In the genomic region with DNA sequence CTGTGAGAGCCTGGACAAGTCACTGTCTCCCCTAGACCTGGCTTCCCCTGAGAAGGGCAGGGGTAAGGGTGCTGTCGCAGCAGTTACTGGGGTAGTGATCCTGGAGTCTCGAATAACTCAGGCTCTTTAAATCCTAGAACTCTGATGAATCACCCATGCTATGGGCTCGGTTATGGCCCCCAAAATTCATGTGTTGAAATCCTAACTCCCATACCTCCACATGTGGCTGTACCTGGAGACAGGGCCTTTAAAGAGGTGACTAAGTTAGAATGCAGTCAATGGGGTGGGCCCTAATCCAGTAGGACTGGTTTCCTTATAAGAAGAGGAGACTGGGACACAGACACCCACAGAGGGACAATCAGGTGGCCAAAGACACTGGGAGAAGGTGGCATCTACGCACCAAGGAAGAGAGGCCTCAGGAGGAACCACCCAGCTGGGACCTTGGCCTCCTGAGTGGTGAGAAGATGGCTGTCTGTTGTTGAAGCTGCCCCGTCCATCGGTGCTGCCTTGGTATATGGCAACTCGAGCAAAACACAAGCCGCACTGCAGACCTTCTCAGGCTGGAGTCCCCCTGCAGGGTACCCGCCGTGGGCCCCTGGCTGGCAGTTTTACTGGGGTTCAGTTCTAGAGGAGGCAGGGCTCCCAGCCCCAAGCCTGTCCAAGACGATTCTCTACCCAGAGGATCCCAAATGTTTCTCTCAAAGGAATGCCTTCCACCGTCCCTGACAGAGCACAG, we compare ENCODE assay signal across 16 cellular contexts. TPM values are rescaled to one million over a fixed set of nuclear protein-coding genes. Genes with fewer than 3 reads are reported as not detected.
A peak's percentile ranks its signal among the peaks of the same experiment; 100 is the strongest.
DNase-seq lines count a peak whose midpoint lies in the region; ATAC-seq, FAIRE-seq and TF ChIP-seq lines count a peak whose summit lies in the region.
"Had no signal": no experiment of that assay in that cellular context is flagged by ENCODE, and none has a peak within 500 bp of the region (broad histone marks: within the 10 kb centered on the region; RNA-seq: fewer than 3 reads in every experiment).

No MANE protein-coding gene starts in this region.

- H3K4me3 ChIP-seq in liver (ENCODE audit: low read depth in 1 of 3, low read length in 3 of 3) (no peak overlapping the region), HepG2 (replicated peaks in 1 of 3; ENCODE audit: insufficient read depth in 1 of 3, low read depth in 2 of 3, low read length in 3 of 3) (no peak overlapping the region), osteoblast (ENCODE audit: insufficient read depth, low read length) (no peak overlapping the region)

- H3K9me3 ChIP-seq in liver (ENCODE audit: control insufficient read depth in 4 of 4, low read length in 3 of 4): no peaks in the 10 kb centered on the region
- no peaks in the 10 kb centered on the region for H3K9me3 ChIP-seq in HepG2 (ENCODE audit: low read length)
- H3K9me3 ChIP-seq in osteoblast (ENCODE audit: low read depth, low read length): no peaks in the 10 kb centered on the region

- H3K9ac ChIP-seq in liver (ENCODE audit: low read depth in 1 of 2, low read length in 2 of 2) (no peak overlapping the region), HepG2 (ENCODE audit: insufficient read depth, low read depth, low read length) (no peak overlapping the region)

- no TSS peak for BruUV-seq in HepG2 (replicated peaks; lab: Mats Ljungman, UMichigan)

- CTCF ChIA-PET in HepG2 (lab: Yijun Ruan, JAX; ENCODE audit: low intra/inter-chr PET ratio, low total read pairs): no interaction called here

- in situ Hi-C loops in HepG2 (cut with HindIII; ENCODE audit: extremely low pct_ligation_motif_present, low pct_unique_long_range_greater_than_20kb): no loop called here

- POLR2A ChIA-PET in HepG2 (lab: Yijun Ruan, JAX): no interaction called here

- TF ChIP-seq POLR2A in HepG2 (IDR thresholded peaks at IDR 0.05; ENCODE audit: insufficient read depth in 1 of 2, low read depth in 2 of 2, low read length in 2 of 2): no peak

- H3K79me2 ChIP-seq in HepG2 (ENCODE audit: insufficient read depth, low read length) (no peaks in the 10 kb centered on the region), osteoblast (ENCODE audit: insufficient read depth, low read length) (no peaks in the 10 kb centered on the region)

- H2AFZ ChIP-seq in HepG2 (ENCODE audit: low read length): no peak overlapping the region
- H2AFZ ChIP-seq in osteoblast (ENCODE audit: low read length): no peak overlapping the region

- peak overlapping the region; percentile 6 to 46 for H3K27ac ChIP-seq in liver (ENCODE audit: low read depth in 1 of 2, low read length in 2 of 2)
- H3K27ac ChIP-seq in HepG2 (ENCODE audit: extremely low read length, insufficient read depth, low read length): no peak overlapping the region
- peak overlapping the region; percentile 18 for H3K27ac ChIP-seq in foreskin keratinocyte
- peak overlapping the region; percentile 91 for H3K27ac ChIP-seq in osteoblast (ENCODE audit: low read depth, low read length)

- ATAC-seq in HepG2 (no peak), foreskin keratinocyte (peak; percentile 48), GM18873 (IDR thresholded peaks at IDR 0.05; ENCODE audit: low FRiP score, unreplicated experiment) (no peak), HG03439 (IDR thresholded peaks at IDR 0.05; ENCODE audit: unreplicated experiment) (no peak), HG02884 (IDR thresholded peaks at IDR 0.05; ENCODE audit: unreplicated experiment) (no peak)
- ATAC-seq: activated CD8-positive, alpha-beta T cell treated with anti-CD3 and anti-CD28 coated beads, Interleukin-2, amount 10 ng/mL, durations not matched to agents 7 days and 5 days had no signal

- H3K4me2 ChIP-seq in HepG2 (ENCODE audit: low read depth, low read length) (no peak overlapping the region), osteoblast (ENCODE audit: insufficient read depth, low read length) (peak overlapping the region; percentile 37)

- H3K4me1 ChIP-seq in liver (ENCODE audit: control insufficient read depth in 4 of 4, insufficient read depth in 4 of 4, low read length in 3 of 4) (no peaks in the 10 kb centered on the region), HepG2 (ENCODE audit: insufficient read depth, low read length) (no peaks in the 10 kb centered on the region), foreskin keratinocyte (peaks cover 17% of the 10 kb centered on the region), osteoblast (ENCODE audit: insufficient read depth, low read length) (peaks cover 46% of the 10 kb centered on the region)

- DNase-seq in HepG2 (ENCODE audit: low spot score) (no peak), foreskin keratinocyte (peak; percentile 54 to 80), osteoblast (ENCODE audit: insufficient read length, low spot score, missing footprints) (peak; percentile 83), NCI-H1092 treated with DMSO at 0.1 percent for 48 hours (lab: John Stamatoyannopoulos, UW) (no peak)
- DNase-seq: activated CD8-positive, alpha-beta T cell treated with anti-CD3 and anti-CD28 coated beads, Interleukin-2, amount 10 ng/mL, durations not matched to agents 7 days and 5 days; Karpas-422; NCI-H1436 treated with DMSO at 0.1 percent for 48 hours; NCI-H345 had no signal

- intact Hi-C loops in HepG2 (cut with micrococcal nuclease; ENCODE audit: unreplicated experiment): no loop called here

- TF ChIP-seq EP300 in HepG2 (IDR thresholded peaks at IDR 0.05; ENCODE audit: low read depth in 2 of 2, low read length in 2 of 2) (no peak), HepG2 (CRISPR knock-in tag; IDR thresholded peaks at IDR 0.05; ENCODE audit: borderline replicate concordance) (no peak)

- TF ChIP-seq RAD21 in liver (IDR thresholded peaks at IDR 0.05): no peak
- no peak for TF ChIP-seq RAD21 in HepG2 (CRISPR knock-in tag; IDR thresholded peaks at IDR 0.05)

- no peaks in the 10 kb centered on the region for H3K36me3 ChIP-seq in liver (ENCODE audit: control insufficient read depth in 4 of 4, insufficient read depth in 3 of 4, low read depth in 1 of 4, low read length in 3 of 4)
- H3K36me3 ChIP-seq in HepG2 (replicated peaks in 1 of 2; ENCODE audit: control insufficient read depth in 1 of 2, insufficient read depth in 2 of 2, low read length in 2 of 2): no peaks in the 10 kb centered on the region
- H3K36me3 ChIP-seq in osteoblast (ENCODE audit: insufficient read depth, low read length): no peaks in the 10 kb centered on the region

- H4K20me1 ChIP-seq in HepG2 (ENCODE audit: insufficient read depth, low read length) (no peaks in the 10 kb centered on the region), osteoblast (ENCODE audit: insufficient read depth, low read length) (no peaks in the 10 kb centered on the region)

- no peak for TF ChIP-seq CTCF in liver (IDR thresholded peaks at IDR 0.05; ENCODE audit: low read depth, low read length, missing input control)
- TF ChIP-seq CTCF in HepG2 (CRISPR knock-in tag; IDR thresholded peaks at IDR 0.05): no peak
- no peak for TF ChIP-seq CTCF in foreskin keratinocyte (conservative IDR thresholded peaks at IDR 0.05)
- no peak for TF ChIP-seq CTCF in osteoblast (IDR thresholded peaks at IDR 0.05; ENCODE audit: extremely low read depth, low read depth, low read length)

- H3K27me3 ChIP-seq in liver (ENCODE audit: control insufficient read depth in 4 of 4, insufficient read depth in 4 of 4, low read length in 3 of 4): no peaks in the 10 kb centered on the region
- peaks cover 9 to 68% of the 10 kb centered on the region in 2 experiments; a peak in 4 of 5 replicates for H3K27me3 ChIP-seq in HepG2 (ENCODE audit: control insufficient read depth in 1 of 2, insufficient read depth in 2 of 2, low read length in 2 of 2)
- peaks cover 31% of the 10 kb centered on the region for H3K27me3 ChIP-seq in foreskin keratinocyte
- no peaks in the 10 kb centered on the region for H3K27me3 ChIP-seq in osteoblast (ENCODE audit: insufficient read depth, low read length)

- WGBS in liver: 87% methylated on average over 12 of the region's 12 CpGs
- WGBS in HepG2 (ENCODE audit: low lambda C conversion rate): 0% methylated on average over 3 of the region's 12 CpGs

- no peak for FAIRE-seq in HepG2 (lab: Jason Lieb, UNC)
- FAIRE-seq: GM12892 had no signal

TF ChIP-seq in liver, 16 proteins besides CTCF, POLR2A, EP300 and RAD21:
- TF ChIP-seq FOXA1 (IDR thresholded peaks at IDR 0.05) (no peak), EGR1 (IDR thresholded peaks at IDR 0.05; ENCODE audit: low read depth in 2 of 2) (no peak), SP1 (IDR thresholded peaks at IDR 0.05) (no peak)

TF ChIP-seq in HepG2, 621 proteins besides CTCF, POLR2A, EP300 and RAD21 (continues in another document):
- TF ChIP-seq ETV6 (CRISPR knock-in tag; conservative IDR thresholded peaks at IDR 0.05): no peak

RNA-seq across cellular contexts. Expression of a gene that starts 48.8 kb away (rescaled TPM):
- total RNA-seq in liver (under 1 TPM; 0.09 to 0.17 TPM), HepG2 (2016; rRNA removed; fragmentation: Illumina TruSeq; extraction: Trizol) (not detected in 2 replicates), foreskin keratinocyte (0.03 TPM in 1 of 2 replicates, not detected in the other), osteoblast (52.5 and 57.2 TPM in 2 replicates)
- polyA plus RNA-seq in liver (under 1 TPM; 0.07 to 0.16 TPM), HepG2 (2011; rRNA removed) (not detected in 2 replicates), foreskin keratinocyte (0.01 TPM in 1 of 2 replicates, not detected in the other)
- total RNA-seq in HepG2 (2016; cell fraction: cytosol; rRNA removed; fragmentation: Illumina TruSeq; extraction: Trizol; ENCODE audit: low read depth): not detected in 2 replicates
- total RNA-seq in HepG2 (2016; cell fraction: insoluble cytoplasmic fraction; rRNA removed; fragmentation: Illumina TruSeq; extraction: Trizol): not detected in 2 replicates
- total RNA-seq in HepG2 (2016; cell fraction: membrane; rRNA removed; fragmentation: Illumina TruSeq; extraction: Trizol): not detected in 2 replicates
- not detected in 2 replicates for total RNA-seq in HepG2 (2016; cell fraction: nucleus; rRNA removed; fragmentation: Illumina TruSeq; extraction: Trizol)
- polyA plus RNA-seq in HepG2 (2011; cell fraction: cytosol; rRNA removed): not detected in 2 replicates
- not detected in 2 replicates for polyA plus RNA-seq in HepG2 (2011; cell fraction: nucleus; rRNA removed)
- not detected in 2 replicates for polyA plus RNA-seq in HepG2 (2012)
- polyA plus RNA-seq in HepG2 (2016; cell fraction: cytosol; fragmentation: Illumina TruSeq; extraction: Trizol; ENCODE audit: low read depth): not detected in 2 replicates
- polyA plus RNA-seq in HepG2 (2016; cell fraction: insoluble cytoplasmic fraction; fragmentation: Illumina TruSeq; extraction: Trizol; ENCODE audit: low read depth): not detected in 2 replicates
- polyA plus RNA-seq in HepG2 (2016; cell fraction: membrane; fragmentation: Illumina TruSeq; extraction: Trizol; ENCODE audit: low read depth): not detected in 2 replicates
- not detected in 2 replicates for polyA plus RNA-seq in HepG2 (2016; cell fraction: nucleus; fragmentation: Illumina TruSeq; extraction: Trizol; ENCODE audit: insufficient read depth, low read depth)
- polyA minus RNA-seq in HepG2 (2011; rRNA and poly(A)+ RNA removed; ENCODE audit: low replicate concordance): 0.04 and 16.2 TPM in 2 replicates
- polyA minus RNA-seq in HepG2 (2011; cell fraction: cytosol; rRNA and poly(A)+ RNA removed): 0.09 TPM in 1 of 2 replicates, not detected in the other
- polyA minus RNA-seq in HepG2 (2011; cell fraction: nucleus; rRNA and poly(A)+ RNA removed): not detected in 2 replicates
- total RNA-seq: activated CD8-positive, alpha-beta T cell treated with anti-CD3 and anti-CD28 coated beads, Interleukin-2, amount 10 ng/mL, durations not matched to agents 7 days and 5 days; activated T-helper 2 cell treated with anti-CD3 and anti-CD28 coated beads, Interferon-gamma antibody, Interleukin-2, Interleukin-4, amounts not matched to agents 10 μg/mL and 5 μg/mL and 100 μg/mL, durations not matched to agents 14 hours and 24 hours and 36 hours; CD8-positive, alpha-beta memory T cell; dermis blood vessel endothelial cell had no signal
- polyA plus RNA-seq: CD8-positive, alpha-beta memory T cell had no signal

Comparison
In these comparisons a context has a peak if more than half of its experiments do, and no peak if none do; other contexts are left out.
1. DNase-seq: peak in foreskin keratinocyte (2 of 2) and osteoblast (single experiment); none in HepG2 (single experiment) and NCI-H1092 treated with DMSO at 0.1 percent for 48 hours (single experiment).
2. RNA of a gene that starts 48.8 kb away (total RNA-seq): 52.5 to 57.2 TPM in osteoblast; 0.09 to 0.17 TPM in liver, not detected in HepG2 and 0.03 TPM in foreskin keratinocyte; every median in the first group is over 10 times any median in the second.